ENCODE assay signal across 17 cellular contexts in genomic region chr16:763386-763785, GRCh38. TPM values are rescaled to one million over a fixed set of nuclear protein-coding genes. Genes with fewer than 3 reads are reported as not detected.
DNase-seq lines count a peak whose midpoint lies in the region; ATAC-seq and TF ChIP-seq lines count a peak whose summit lies in the region.
"Had no signal": no experiment of that assay in that cellular context is flagged by ENCODE, and none has a peak within 500 bp of the region (broad histone marks: within the 10 kb centered on the region; RNA-seq: fewer than 3 reads in every experiment).

No MANE protein-coding gene starts in this region.

- H3K14ac ChIP-seq in neuronal stem cell (ENCODE audit: low read length), result no peak overlapping the region

- ATAC-seq in HCT116 (no peak), RWPE2 (ENCODE audit: low read depth) (0 out of 3 replicates have a peak, but pooled peaks have one; percentile 3), GM19395 (IDR thresholded peaks at IDR 0.05; ENCODE audit: unreplicated experiment) (no peak)

- H2AK5ac ChIP-seq in neuronal stem cell (ENCODE audit: low read depth, low read length), result peak overlapping the region; percentile 97

- H4K91ac ChIP-seq in neuronal stem cell (ENCODE audit: low read depth, low read length, poor library complexity), result no peak overlapping the region

- BruUV-seq in HCT116 (replicated peaks; lab: Mats Ljungman, UMichigan), result no TSS peak

- H3K4ac ChIP-seq in neuronal stem cell (ENCODE audit: low read length), result no peak overlapping the region

- no peak for TF ChIP-seq POLR2A in HCT116 (IDR thresholded peaks at IDR 0.05; ENCODE audit: borderline replicate concordance, extremely low read depth, insufficient read depth, insufficient read length)
- TF ChIP-seq POLR2A in erythroblast (IDR thresholded peaks at IDR 0.05; ENCODE audit: low read length), result no peak

- no peak overlapping the region for H4K8ac ChIP-seq in neuronal stem cell (ENCODE audit: low read depth, low read length)

- H4K20me1 ChIP-seq in HCT116 (ENCODE audit: insufficient read depth), result no peaks in the 10 kb centered on the region

- H2BK120ac ChIP-seq in neuronal stem cell (ENCODE audit: low read depth, low read length), result no peak overlapping the region

- RAD21 ChIA-PET in HCT116 (lab: Charles Lee; ENCODE audit: low non-redundant PET in 1 of 2, low total read pairs in 2 of 2, uncharacterized antibody in 2 of 2, unreplicated experiment in 2 of 2), result no interaction called here

- peaks cover 26% of the 10 kb centered on the region for H3K79me2 ChIP-seq in HCT116 (ENCODE audit: insufficient read depth, low read length)

- H3K4me1 ChIP-seq in HCT116 (ENCODE audit: control insufficient read depth in 1 of 2, insufficient read depth in 2 of 2, low read length in 2 of 2) (peaks cover 34 to 47% of the 10 kb centered on the region in 2 experiments), HEK293 (ENCODE audit: control insufficient read depth, insufficient read depth, low read length) (no peaks in the 10 kb centered on the region), RWPE2 (ENCODE audit: insufficient read depth, poor library complexity, severe bottlenecking) (peaks cover 20% of the 10 kb centered on the region), neuronal stem cell (ENCODE audit: control insufficient read depth in 2 of 2, insufficient read depth in 1 of 2, low read depth in 1 of 2, low read length in 2 of 2) (peaks cover 8 to 15% of the 10 kb centered on the region in 2 donors)
- H3K4me1 ChIP-seq: BE2C had no signal

- H2AFZ ChIP-seq in HCT116 (ENCODE audit: low read depth, low read length, poor library complexity, severe bottlenecking) (no peak overlapping the region), neuronal stem cell (ENCODE audit: low read length) (no peak overlapping the region)

- H3K4me3 ChIP-seq in HCT116 (replicated peaks in 1 of 2; ENCODE audit: low read depth in 1 of 2, low read length in 2 of 2) (no peak overlapping the region), HEK293 (ENCODE audit: low read depth, low read length) (no peak overlapping the region), RWPE2 (ENCODE audit: severe bottlenecking) (no peak overlapping the region), neuronal stem cell (ENCODE audit: low read length in 2 of 2) (no peak overlapping the region)

- peak overlapping the region; percentile 42 for H2BK12ac ChIP-seq in neuronal stem cell (ENCODE audit: low read length)

- TF ChIP-seq CTCF in HCT116 (IDR thresholded peaks at IDR 0.05 in 2 of 3, conservative IDR thresholded peaks at IDR 0.05 in 1 of 3; ENCODE audit: borderline replicate concordance in 1 of 3, insufficient read depth in 1 of 3, low read depth in 2 of 3, low read length in 2 of 3) (no peak), HEK293 (tag by site-specific recombination; IDR thresholded peaks at IDR 0.05) (no peak), RWPE2 (IDR thresholded peaks at IDR 0.05; ENCODE audit: poor library complexity, severe bottlenecking) (no peak)

- peak overlapping the region; percentile 99; the same call in 1 of the 2 replicates for H3K4me2 ChIP-seq in HCT116 (ENCODE audit: low read length)
- H3K4me2 ChIP-seq in neuronal stem cell (ENCODE audit: insufficient read depth, low read length, poor library complexity, severe bottlenecking), result no peak overlapping the region

- H3K36me3 ChIP-seq in HCT116 (ENCODE audit: control insufficient read depth in 1 of 2, insufficient read depth in 2 of 2, low read length in 2 of 2) (peaks cover 7 to 11% of the 10 kb centered on the region in 2 experiments; a peak in 3 of 4 replicates), HEK293 (ENCODE audit: control insufficient read depth in 2 of 2, insufficient read depth in 1 of 2, low read length in 2 of 2) (no peaks in the 10 kb centered on the region), RWPE2 (ENCODE audit: low read depth) (no peaks in the 10 kb centered on the region), neuronal stem cell (replicated peaks in 1 of 2; ENCODE audit: control insufficient read depth in 2 of 2, insufficient read depth in 2 of 2, low read length in 2 of 2) (no peaks in the 10 kb centered on the region)
- H3K36me3 ChIP-seq: BE2C had no signal

- POLR2A ChIA-PET in HCT116 (lab: Charles Lee) (no interaction called here), HEK293 (lab: Yijun Ruan, JAX) (interaction anchor here (1.0 kb wide), 1 partner anchor 10 kb away, joined by 5 read pairs; no protein-coding TSS in a partner anchor)

- no peak overlapping the region for H3K23ac ChIP-seq in neuronal stem cell (ENCODE audit: low read depth, low read length, poor library complexity)

- CTCF ChIA-PET in HCT116 (lab: Charles Lee) (no interaction called here), HEK293 (lab: Yijun Ruan, JAX) (no interaction called here)

- H3K9ac ChIP-seq in HCT116 (ENCODE audit: low read length) (no peak overlapping the region), neuronal stem cell (ENCODE audit: low read depth, low read length, poor library complexity) (no peak overlapping the region)

- H3K79me1 ChIP-seq in neuronal stem cell (ENCODE audit: low read depth, low read length), result peaks cover 5% of the 10 kb centered on the region

- peak overlapping the region; percentile 38 for H3K18ac ChIP-seq in neuronal stem cell (ENCODE audit: low read length)

- H3K27ac ChIP-seq in HCT116 (ENCODE audit: low read depth, low read length), result peak overlapping the region; percentile 97; the same call in 1 of the 2 replicates
- no peak overlapping the region for H3K27ac ChIP-seq in HEK293 (ENCODE audit: extremely low read depth, low read depth, low read length)
- H3K27ac ChIP-seq in RWPE2 (ENCODE audit: poor library complexity, severe bottlenecking), result no peak overlapping the region
- no peak overlapping the region for H3K27ac ChIP-seq in neuronal stem cell (replicated peaks; ENCODE audit: low read length)

- H3K9me2 ChIP-seq in HCT116 (ENCODE audit: insufficient read depth), result no peaks in the 10 kb centered on the region

- no peak overlapping the region for H2BK5ac ChIP-seq in neuronal stem cell (ENCODE audit: low read length)

- WGBS in neuronal stem cell (ENCODE audit: extremely low coverage in 2 of 2, insufficient read length in 2 of 2, insufficient replicate concordance in 1 of 2), 2 donors, result no CpG with 5 or more reads among the region's 7 CpGs

- no peaks in the 10 kb centered on the region for H3K27me3 ChIP-seq in HCT116 (ENCODE audit: insufficient read depth, low read length)
- H3K27me3 ChIP-seq in RWPE2 (ENCODE audit: insufficient read depth, poor library complexity, severe bottlenecking), result no peaks in the 10 kb centered on the region
- H3K27me3 ChIP-seq in neuronal stem cell (ENCODE audit: control insufficient read depth in 3 of 3, insufficient read depth in 3 of 3, low read depth in 1 of 3, low read length in 3 of 3), result peaks cover 0 to 15% (median 0%) of the 10 kb centered on the region in 3 experiments
- H3K27me3 ChIP-seq: BE2C had no signal

- peak overlapping the region; percentile 91 for H2BK15ac ChIP-seq in neuronal stem cell (ENCODE audit: low read length)

- no peaks in the 10 kb centered on the region for H3K9me3 ChIP-seq in HCT116 (ENCODE audit: control insufficient read depth in 1 of 2, insufficient read depth in 1 of 2, low read depth in 1 of 2, low read length in 2 of 2)
- no peaks in the 10 kb centered on the region for H3K9me3 ChIP-seq in HEK293 (ENCODE audit: control insufficient read depth, insufficient read depth, low read depth, low read length)
- H3K9me3 ChIP-seq in RWPE2 (ENCODE audit: severe bottlenecking), result no peaks in the 10 kb centered on the region
- H3K9me3 ChIP-seq in neuronal stem cell (replicated peaks in 1 of 2; ENCODE audit: control insufficient read depth in 2 of 2, insufficient read depth in 1 of 2, low read depth in 1 of 2, low read length in 2 of 2), result no peaks in the 10 kb centered on the region
- H3K9me3 ChIP-seq: BE2C, Caco-2 had no signal

- no peak for DNase-seq in HCT116 (ENCODE audit: low read depth, low spot score)
- no peak for DNase-seq in RWPE2 (ENCODE audit: low spot score)
- DNase-seq in neuronal stem cell (ENCODE audit: low spot score), result no peak
- no peak for DNase-seq in activated naive CD4-positive, alpha-beta T cell treated with anti-CD3 and anti-CD28 coated beads, Interleukin-2, amount 50 U/mL, for 16 hours
- DNase-seq in erythroblast (lab: John Stamatoyannopoulos, UW), result no peak
- DNase-seq: ACHN; BE2C; C1 segment of cervical spinal cord; Caco-2; CD4-positive, CD25-positive, alpha-beta regulatory T cell; CD8-positive, alpha-beta memory T cell; DMS79 treated with DMSO at 0.1 percent for 48 hours; GF-D8; GOT3; H9 had no signal

- intact Hi-C loops in HCT116 (cut with micrococcal nuclease), result no loop called here

- no peak for TF ChIP-seq RAD21 in HCT116 (IDR thresholded peaks at IDR 0.05; ENCODE audit: low read depth)

TF ChIP-seq in HCT116, 20 proteins besides CTCF, POLR2A, EP300 and RAD21 (continues in another document):
- TF ChIP-seq EZH2phosphoT487 (IDR thresholded peaks at IDR 0.05; ENCODE audit: borderline replicate concordance) (no peak), POLR2AphosphoS5 (IDR thresholded peaks at IDR 0.05; ENCODE audit: low read depth, low read length) (no peak), TCF7L2 (IDR thresholded peaks at IDR 0.05; ENCODE audit: borderline replicate concordance, extremely low read depth, insufficient read depth, insufficient read length) (no peak), SRF (IDR thresholded peaks at IDR 0.05; ENCODE audit: low read depth) (no peak), EGR1 (IDR thresholded peaks at IDR 0.05; ENCODE audit: low read depth) (no peak)

TF ChIP-seq in HEK293, 187 proteins besides CTCF, POLR2A, EP300 and RAD21 (continues in another document):
- TF ChIP-seq ZFP37 (tag by site-specific recombination; IDR thresholded peaks at IDR 0.05) (no peak), ZNF394 (tag by site-specific recombination; IDR thresholded peaks at IDR 0.05; ENCODE audit: borderline replicate concordance) (peak; percentile 99), ZNF354C (tag by site-specific recombination; IDR thresholded peaks at IDR 0.05; ENCODE audit: borderline replicate concordance, low read depth) (no peak), ZNF530 (tag by site-specific recombination; IDR thresholded peaks at IDR 0.05; ENCODE audit: low read depth) (no peak), OVOL3 (tag by site-specific recombination; IDR thresholded peaks at IDR 0.05) (no peak)

RNA-seq across cellular contexts. Expression of gene MSLN, which starts 2.9 kb away (rescaled TPM):
- total RNA-seq in HCT116 (2021; ENCODE audit: unreplicated experiment), result 40.9 TPM
- 76.1 and 104 TPM in 2 replicates for polyA plus RNA-seq in HCT116 (2012)
- 0.33 TPM for polyA plus RNA-seq in neuronal stem cell (2013, experiment 1 of 2)
- 0.43 TPM for polyA plus RNA-seq in neuronal stem cell (2013, experiment 2 of 2)
- total RNA-seq: CD4-positive, CD25-positive, alpha-beta regulatory T cell; CD8-positive, alpha-beta memory T cell had no signal
- polyA plus RNA-seq: CD4-positive, CD25-positive, alpha-beta regulatory T cell; CD8-positive, alpha-beta memory T cell had no signal

RNA-seq across cellular contexts. Expression of gene CIAO3, which starts 22.6 kb away (rescaled TPM):
- total RNA-seq in HCT116 (2021; ENCODE audit: unreplicated experiment), result 32.8 TPM
- polyA plus RNA-seq in HCT116 (2012), result 17.5 and 18.0 TPM in 2 replicates
- polyA plus RNA-seq in neuronal stem cell (2013, experiment 1 of 2), result 14.9 TPM
- polyA plus RNA-seq in neuronal stem cell (2013, experiment 2 of 2), result 15.0 TPM

RNA-seq across cellular contexts. Expression of gene RPUSD1, which starts 24.8 kb away (rescaled TPM):
- total RNA-seq in HCT116 (2021; ENCODE audit: unreplicated experiment), result 59.9 TPM
- 40.7 and 45.9 TPM in 2 replicates for polyA plus RNA-seq in HCT116 (2012)
- polyA plus RNA-seq in neuronal stem cell (2013, experiment 1 of 2), result 14.5 TPM
- 15.3 TPM for polyA plus RNA-seq in neuronal stem cell (2013, experiment 2 of 2)

RNA-seq across cellular contexts. Expression of gene CHTF18, which starts 25.0 kb away (rescaled TPM):
- 145 TPM for total RNA-seq in HCT116 (2021; ENCODE audit: unreplicated experiment)
- polyA plus RNA-seq in HCT116 (2012), result 83.7 and 86.5 TPM in 2 replicates
- polyA plus RNA-seq in neuronal stem cell (2013, experiment 1 of 2), result 77.3 TPM
- polyA plus RNA-seq in neuronal stem cell (2013, experiment 2 of 2), result 69.6 TPM

RNA-seq across cellular contexts. Expression of gene HAGHL, which starts 36.5 kb away (rescaled TPM):
- 74.8 TPM for total RNA-seq in HCT116 (2021; ENCODE audit: unreplicated experiment)
- 56.8 and 61.7 TPM in 2 replicates for polyA plus RNA-seq in HCT116 (2012)
- 5.3 TPM for polyA plus RNA-seq in neuronal stem cell (2013, experiment 1 of 2)
- polyA plus RNA-seq in neuronal stem cell (2013, experiment 2 of 2), result 4.6 TPM
